In the genomic region with DNA sequence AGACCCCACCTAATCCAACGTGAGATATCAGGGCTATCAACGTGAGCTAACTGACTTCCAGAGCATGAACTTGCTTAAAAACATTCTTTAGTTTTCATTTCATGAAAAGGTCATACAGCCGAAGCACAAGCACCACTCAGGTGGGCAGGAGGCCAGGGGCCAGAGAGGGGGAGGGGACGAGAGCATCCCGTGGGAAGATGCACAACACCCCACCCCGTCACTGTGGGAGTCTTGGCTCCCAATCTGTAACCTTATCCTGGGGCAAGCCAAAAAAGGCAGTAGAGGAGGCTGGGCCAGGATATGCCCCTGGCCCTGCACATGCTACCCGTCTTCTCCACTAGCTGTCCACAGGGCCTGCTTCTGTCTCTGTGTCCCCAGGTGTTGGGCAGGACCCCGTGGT, we compare ENCODE assay signal across 21 cellular contexts. TPM values are rescaled to one million over a fixed set of nuclear protein-coding genes. Genes with fewer than 3 reads are reported as not detected.
DNase-seq lines count a peak whose midpoint lies in the region; ATAC-seq and TF ChIP-seq lines count a peak whose summit lies in the region.
"Had no signal": no experiment of that assay in that cellular context is flagged by ENCODE, and none has a peak within 500 bp of the region (broad histone marks: within the 10 kb centered on the region; RNA-seq: fewer than 3 reads in every experiment).

No MANE protein-coding gene starts in this region.

- intact Hi-C loops in lower leg skin (cut with DNase I; ENCODE audit: low total_unique reads): no loop called here

- CTCF ChIA-PET in WTC11 (lab: Charles Lee): interaction anchor here (0.8 kb wide), 1 partner anchor 114 kb away, joined by 3 read pairs; no protein-coding TSS in a partner anchor

- WGBS in H9 (ENCODE audit: extremely low coverage, insufficient read length, low lambda C conversion rate): no CpG with 5 or more reads among the region's 8 CpGs
- WGBS in trophoblast cell (ENCODE audit: extremely low coverage, insufficient coverage, insufficient read length): no CpG with 5 or more reads among the region's 8 CpGs
- WGBS in mesenchymal stem cell: 87% methylated on average over 8 of the region's 8 CpGs
- WGBS in lower leg skin, 2 donors: 71 to 79% methylated on average over 8 of the region's 8 CpGs

- H3K27ac ChIP-seq in H9 (ENCODE audit: insufficient read length, low read depth, low read length) (no peak overlapping the region), trophoblast cell (ENCODE audit: low read depth, low read length) (no peak overlapping the region), mesenchymal stem cell (ENCODE audit: low read length, poor library complexity, severe bottlenecking) (no peak overlapping the region)
- H3K27ac ChIP-seq: tibial artery had no signal

- H3K9ac ChIP-seq in H9 (ENCODE audit: extremely low read depth, insufficient read length, low read length): no peak overlapping the region
- H3K9ac ChIP-seq in trophoblast cell (ENCODE audit: low read length): no peak overlapping the region
- no peak overlapping the region for H3K9ac ChIP-seq in mesenchymal stem cell (ENCODE audit: low read length)

- H4K5ac ChIP-seq in H9 (ENCODE audit: insufficient read length, low read depth, low read length): no peak overlapping the region

- no peak overlapping the region for H3K4me2 ChIP-seq in H9 (ENCODE audit: insufficient read depth, insufficient read length, low read length)
- H3K4me2 ChIP-seq in trophoblast cell (ENCODE audit: low read length): no peak overlapping the region
- H3K4me2 ChIP-seq in mesenchymal stem cell (ENCODE audit: low read length, poor library complexity, severe bottlenecking): no peak overlapping the region

- no peak for TF ChIP-seq POLR2A in lower leg skin (IDR thresholded peaks at IDR 0.05)

- H3K4ac ChIP-seq in H9 (ENCODE audit: low read depth, low read length) (no peak overlapping the region), trophoblast cell (ENCODE audit: low read depth, low read length) (peak overlapping the region; percentile 53), mesenchymal stem cell (ENCODE audit: low read depth in 1 of 2, low read length in 2 of 2) (no peak overlapping the region)

- H4K12ac ChIP-seq in trophoblast cell (ENCODE audit: low read depth, low read length): no peak overlapping the region

- H4K91ac ChIP-seq in H9 (ENCODE audit: insufficient read length, low read depth, low read length): no peak overlapping the region
- no peak overlapping the region for H4K91ac ChIP-seq in trophoblast cell (ENCODE audit: low read depth, low read length)
- no peak overlapping the region for H4K91ac ChIP-seq in mesenchymal stem cell (ENCODE audit: low read length)

- H3K36me3 ChIP-seq in trophoblast cell (ENCODE audit: control insufficient read depth in 1 of 2, insufficient read depth in 2 of 2, low read length in 2 of 2) (peaks cover 9 to 16% of the 10 kb centered on the region in 2 experiments), mesenchymal stem cell (ENCODE audit: control insufficient read depth in 1 of 2, insufficient read depth in 2 of 2, low read depth in 1 of 2, low read length in 2 of 2) (peaks cover 10 to 24% of the 10 kb centered on the region in 2 experiments)
- H3K36me3 ChIP-seq: MG63 had no signal

- H3K56ac ChIP-seq in H9 (ENCODE audit: insufficient read length, low read depth, low read length): no peak overlapping the region

- DNase-seq in H9 (no peak), WTC11 (ENCODE audit: low spot score) (no peak), immature natural killer cell (no peak), trophoblast cell (no peak), NCI-H2107 treated with DMSO at 0.1 percent for 48 hours (lab: John Stamatoyannopoulos, UW; ENCODE audit: unreplicated experiment) (no peak), mesenchymal stem cell (no peak), lower leg skin (ENCODE audit: low spot score in 2 of 2) (no peak)
- DNase-seq: activated CD4-positive, CD25-positive, alpha-beta regulatory T cell; activated CD8-positive, alpha-beta T cell treated with anti-CD3 and anti-CD28 coated beads for 36 hours; activated naive CD4-positive, alpha-beta T cell treated with anti-CD3 and anti-CD28 coated beads for 36 hours; central memory CD4-positive, alpha-beta T cell; dermis blood vessel endothelial cell; head of caudate nucleus; MG63; NCI-H1417 treated with DMSO at 0.1 percent for 48 hours; NCI-H524 treated with DMSO at 0.1 percent for 48 hours; stimulated activated CD4-positive, alpha-beta T cell treated with anti-CD3 and anti-CD28 coated beads, Interleukin-4, amount 100 ng/mL, for 4 hours; tibial artery had no signal

- H2BK12ac ChIP-seq in H9 (ENCODE audit: insufficient read length, low read depth, low read length) (no peak overlapping the region), trophoblast cell (ENCODE audit: low read length) (no peak overlapping the region), mesenchymal stem cell (ENCODE audit: low read length in 2 of 2) (no peak overlapping the region)

- POLR2A ChIA-PET in WTC11 (lab: Charles Lee): interaction anchor here (1.0 kb wide), 1 partner anchor 10 kb away, joined by 3 read pairs; no protein-coding TSS in a partner anchor

- H3K27me3 Mint-ChIP-seq in H9 (ENCODE audit: low read depth) (no peaks in the 10 kb centered on the region), WTC11 (ENCODE audit: low read depth) (no peaks in the 10 kb centered on the region), immature natural killer cell (ENCODE audit: low read depth in 3 of 3) (peaks cover 0 to 4% (median 2%) of the 10 kb centered on the region in 3 donors)
- H3K27me3 Mint-ChIP-seq: activated CD8-positive, alpha-beta T cell treated with anti-CD3 and anti-CD28 coated beads for 36 hours; stimulated activated naive CD8-positive, alpha-beta T cell treated with anti-CD3 and anti-CD28 coated beads, Interleukin-15, Interleukin-2, amounts not matched to agents 100 ng/mL and 50 ng/mL, for 24 hours had no signal

- ATAC-seq in WTC11 (no peak), GM19397 (IDR thresholded peaks at IDR 0.05; ENCODE audit: unreplicated experiment) (no peak)
- ATAC-seq: activated CD8-positive, alpha-beta T cell treated with anti-CD3 and anti-CD28 coated beads for 36 hours had no signal

- TF ChIP-seq CTCF in H9 (conservative IDR thresholded peaks at IDR 0.05) (no peak), WTC11 (IDR thresholded peaks at IDR 0.05) (no peak), lower leg skin (IDR thresholded peaks at IDR 0.05) (no peak)

- H3K9me3 ChIP-seq in H9 (ENCODE audit: control insufficient read depth, low read depth, low read length) (no peaks in the 10 kb centered on the region), trophoblast cell (ENCODE audit: insufficient read depth, low read depth, low read length) (no peaks in the 10 kb centered on the region), mesenchymal stem cell (ENCODE audit: control insufficient read depth, low read length) (no peaks in the 10 kb centered on the region)
- H3K9me3 ChIP-seq: MG63, tibial artery had no signal

- H2BK120ac ChIP-seq in H9 (ENCODE audit: low read depth, low read length, poor library complexity, severe bottlenecking) (no peak overlapping the region), trophoblast cell (ENCODE audit: insufficient read depth, low read length, poor library complexity) (no peak overlapping the region), mesenchymal stem cell (ENCODE audit: low read depth, low read length) (no peak overlapping the region)

- no peaks in the 10 kb centered on the region for H3K23me2 ChIP-seq in H9 (ENCODE audit: insufficient read length, low read depth, low read length, poor library complexity, severe bottlenecking)

- H2BK5ac ChIP-seq in H9 (ENCODE audit: insufficient read length, low read length) (no peak overlapping the region), trophoblast cell (ENCODE audit: low read depth, low read length, poor library complexity) (no peak overlapping the region), mesenchymal stem cell (ENCODE audit: low read depth, low read length, poor library complexity, severe bottlenecking) (no peak overlapping the region)

- no peak overlapping the region for H2BK20ac ChIP-seq in H9 (ENCODE audit: low read depth, low read length, poor library complexity, severe bottlenecking)

- H3K79me1 ChIP-seq in H9 (ENCODE audit: insufficient read depth, low read depth, low read length, poor library complexity, severe bottlenecking) (peaks cover 2% of the 10 kb centered on the region), trophoblast cell (ENCODE audit: low read length) (peaks cover 11% of the 10 kb centered on the region), mesenchymal stem cell (replicated peaks; ENCODE audit: low read length, poor library complexity, severe bottlenecking) (peaks cover 56% of the 10 kb centered on the region)

- H3K4me3 ChIP-seq in trophoblast cell (ENCODE audit: low read depth, low read length) (no peak overlapping the region), mesenchymal stem cell (ENCODE audit: insufficient read depth in 1 of 2, low read depth in 1 of 2, low read length in 2 of 2) (no peak overlapping the region), lower leg skin (ENCODE audit: low read depth, poor library complexity, severe bottlenecking) (no peak overlapping the region)
- H3K4me3 ChIP-seq: MG63, tibial artery had no signal

- H2AFZ ChIP-seq in H9 (ENCODE audit: low read length) (no peak overlapping the region), trophoblast cell (ENCODE audit: insufficient read depth, low read length, poor library complexity) (no peak overlapping the region), mesenchymal stem cell (ENCODE audit: low read depth, low read length) (no peak overlapping the region)

- H3K27ac Mint-ChIP-seq in H9 (peak overlapping the region; percentile 39 to 95 (median 89); a peak in 6 of 7 replicates), WTC11 (peak overlapping the region; percentile 88), immature natural killer cell (peak overlapping the region; percentile 60 to 83 (median 80))
- H3K27ac Mint-ChIP-seq: activated CD8-positive, alpha-beta T cell treated with anti-CD3 and anti-CD28 coated beads for 36 hours; activated naive CD4-positive, alpha-beta T cell treated with anti-CD3 and anti-CD28 coated beads for 36 hours; stimulated activated naive CD8-positive, alpha-beta T cell treated with anti-CD3 and anti-CD28 coated beads, Interleukin-15, Interleukin-2, amounts not matched to agents 100 ng/mL and 50 ng/mL, for 24 hours; T-helper 2 cell treated with Interferon-gamma antibody and Interleukin-4, amounts not matched to agents 5 μg/mL and 100 μg/mL, for 36 hours had no signal

- H3K4me1 Mint-ChIP-seq in H9 (peaks cover 75 to 82% of the 10 kb centered on the region in 2 experiments), WTC11 (peaks cover 92% of the 10 kb centered on the region), immature natural killer cell (peaks cover 98 to 100% of the 10 kb centered on the region in 2 donors)

- H3K18ac ChIP-seq in H9 (ENCODE audit: insufficient read length, low read depth, low read length): no peak overlapping the region
- H3K18ac ChIP-seq in trophoblast cell (ENCODE audit: low read length): no peak overlapping the region
- no peak overlapping the region for H3K18ac ChIP-seq in mesenchymal stem cell (ENCODE audit: low read depth in 1 of 2, low read length in 2 of 2)

- peaks cover 35% of the 10 kb centered on the region; the same call in 1 of the 2 replicates for H3K4me1 ChIP-seq in H9 (ENCODE audit: insufficient read depth, low read length)
- peaks cover 55 to 63% of the 10 kb centered on the region in 2 experiments for H3K4me1 ChIP-seq in trophoblast cell (ENCODE audit: control insufficient read depth in 1 of 2, insufficient read depth in 2 of 2, low read length in 2 of 2)
- H3K4me1 ChIP-seq in mesenchymal stem cell (ENCODE audit: control insufficient read depth, insufficient read depth, low read depth, low read length): peaks cover 34% of the 10 kb centered on the region

- H3K23ac ChIP-seq in H9 (ENCODE audit: insufficient read length, low read depth, low read length) (no peak overlapping the region), trophoblast cell (ENCODE audit: low read length) (no peak overlapping the region), mesenchymal stem cell (ENCODE audit: low read length in 2 of 2) (no peak overlapping the region)

- H4K8ac ChIP-seq in H9 (replicated peaks; ENCODE audit: insufficient read length, low read depth, low read length) (no peak overlapping the region), trophoblast cell (ENCODE audit: low read depth, low read length) (no peak overlapping the region), mesenchymal stem cell (ENCODE audit: low read length) (no peak overlapping the region)

- H3K14ac ChIP-seq in H9 (ENCODE audit: insufficient read depth, low read length) (no peak overlapping the region; the same call in 1 of the 2 replicates), trophoblast cell (ENCODE audit: low read length) (no peak overlapping the region), mesenchymal stem cell (ENCODE audit: low read length in 2 of 2) (no peak overlapping the region)

- no peaks in the 10 kb centered on the region for H3K9me3 Mint-ChIP-seq in H9
- no peaks in the 10 kb centered on the region for H3K9me3 Mint-ChIP-seq in WTC11
- no peaks in the 10 kb centered on the region for H3K9me3 Mint-ChIP-seq in immature natural killer cell
- H3K9me3 Mint-ChIP-seq: activated CD8-positive, alpha-beta T cell treated with anti-CD3 and anti-CD28 coated beads for 36 hours; activated naive CD4-positive, alpha-beta T cell treated with anti-CD3 and anti-CD28 coated beads for 36 hours; stimulated activated naive CD8-positive, alpha-beta T cell treated with anti-CD3 and anti-CD28 coated beads, Interleukin-15, Interleukin-2, amounts not matched to agents 100 ng/mL and 50 ng/mL, for 24 hours; T-helper 2 cell treated with Interferon-gamma antibody and Interleukin-4, amounts not matched to agents 5 μg/mL and 100 μg/mL, for 36 hours had no signal

- H3K79me2 ChIP-seq in H9 (ENCODE audit: insufficient read depth, low read length) (peaks cover 43% of the 10 kb centered on the region; the same call in 1 of the 2 replicates), trophoblast cell (ENCODE audit: control insufficient read depth, insufficient read depth, low read length, poor library complexity) (peaks cover 25% of the 10 kb centered on the region)

- H3K27me3 ChIP-seq in H9 (ENCODE audit: insufficient read depth, low read length): no peaks in the 10 kb centered on the region
- H3K27me3 ChIP-seq in trophoblast cell (ENCODE audit: insufficient read depth, low read length): no peaks in the 10 kb centered on the region
- no peaks in the 10 kb centered on the region for H3K27me3 ChIP-seq in mesenchymal stem cell (ENCODE audit: control insufficient read depth in 1 of 2, insufficient read depth in 1 of 2, low read length in 2 of 2)
- H3K27me3 ChIP-seq: MG63, tibial artery had no signal

- no peak overlapping the region for H2AK5ac ChIP-seq in H9 (ENCODE audit: insufficient read length, low read length)
- no peak overlapping the region for H2AK5ac ChIP-seq in trophoblast cell (ENCODE audit: low read length)
- no peak overlapping the region for H2AK5ac ChIP-seq in mesenchymal stem cell (ENCODE audit: low read length, severe bottlenecking)

- H3T11ph ChIP-seq in H9 (ENCODE audit: low read length): no peak overlapping the region

- H2BK15ac ChIP-seq in H9 (ENCODE audit: low read depth, low read length) (no peak overlapping the region), mesenchymal stem cell (ENCODE audit: low read depth, poor library complexity, severe bottlenecking) (no peak overlapping the region)

- H4K20me1 ChIP-seq in H9 (ENCODE audit: control insufficient read depth, insufficient read depth, insufficient read length): no peaks in the 10 kb centered on the region

- H3K4me3 Mint-ChIP-seq in H9 (0 out of 5 replicates have a peak overlapping the region, but pooled peaks have one; percentile 15 to 54), WTC11 (peak overlapping the region; percentile 18), immature natural killer cell (peak overlapping the region in 2 of 5 donors; percentile 20 to 54)
- H3K4me3 Mint-ChIP-seq: activated CD8-positive, alpha-beta T cell treated with anti-CD3 and anti-CD28 coated beads for 36 hours; activated naive CD4-positive, alpha-beta T cell treated with anti-CD3 and anti-CD28 coated beads for 36 hours; stimulated activated naive CD8-positive, alpha-beta T cell treated with anti-CD3 and anti-CD28 coated beads, Interleukin-15, Interleukin-2, amounts not matched to agents 100 ng/mL and 50 ng/mL, for 24 hours; T-helper 2 cell treated with Interferon-gamma antibody and Interleukin-4, amounts not matched to agents 5 μg/mL and 100 μg/mL, for 36 hours had no signal

- H3K36me3 Mint-ChIP-seq in H9 (ENCODE audit: insufficient read depth in 1 of 3, low read depth in 3 of 3): peaks cover 18 to 37% (median 20%) of the 10 kb centered on the region in 3 experiments
- H3K36me3 Mint-ChIP-seq in WTC11: peaks cover 13% of the 10 kb centered on the region
- H3K36me3 Mint-ChIP-seq in immature natural killer cell: no peaks in the 10 kb centered on the region

RNA-seq across cellular contexts. Expression of a gene that starts 31.4 kb away (rescaled TPM):
- total RNA-seq in H9 (2021) (119 and 126 TPM in 2 replicates), WTC11 (2021) (98.8 to 115 TPM (median 105 TPM) in 3 replicates), lower leg skin (10 to 100 TPM; 19.3 to 40.5 (median 31.3) TPM)
- 10 to 100 TPM; 19.8 to 30.1 (median 21.1) TPM for polyA plus RNA-seq in immature natural killer cell
- 137 and 143 TPM in 2 replicates for polyA plus RNA-seq in trophoblast cell (2013)
- polyA plus RNA-seq in mesenchymal stem cell (2013, experiment 1 of 2): 114 TPM
- 112 TPM for polyA plus RNA-seq in mesenchymal stem cell (2013, experiment 2 of 2)
